Comparison of ENCODE assay signal across 9 cellular contexts in the genomic region with DNA sequence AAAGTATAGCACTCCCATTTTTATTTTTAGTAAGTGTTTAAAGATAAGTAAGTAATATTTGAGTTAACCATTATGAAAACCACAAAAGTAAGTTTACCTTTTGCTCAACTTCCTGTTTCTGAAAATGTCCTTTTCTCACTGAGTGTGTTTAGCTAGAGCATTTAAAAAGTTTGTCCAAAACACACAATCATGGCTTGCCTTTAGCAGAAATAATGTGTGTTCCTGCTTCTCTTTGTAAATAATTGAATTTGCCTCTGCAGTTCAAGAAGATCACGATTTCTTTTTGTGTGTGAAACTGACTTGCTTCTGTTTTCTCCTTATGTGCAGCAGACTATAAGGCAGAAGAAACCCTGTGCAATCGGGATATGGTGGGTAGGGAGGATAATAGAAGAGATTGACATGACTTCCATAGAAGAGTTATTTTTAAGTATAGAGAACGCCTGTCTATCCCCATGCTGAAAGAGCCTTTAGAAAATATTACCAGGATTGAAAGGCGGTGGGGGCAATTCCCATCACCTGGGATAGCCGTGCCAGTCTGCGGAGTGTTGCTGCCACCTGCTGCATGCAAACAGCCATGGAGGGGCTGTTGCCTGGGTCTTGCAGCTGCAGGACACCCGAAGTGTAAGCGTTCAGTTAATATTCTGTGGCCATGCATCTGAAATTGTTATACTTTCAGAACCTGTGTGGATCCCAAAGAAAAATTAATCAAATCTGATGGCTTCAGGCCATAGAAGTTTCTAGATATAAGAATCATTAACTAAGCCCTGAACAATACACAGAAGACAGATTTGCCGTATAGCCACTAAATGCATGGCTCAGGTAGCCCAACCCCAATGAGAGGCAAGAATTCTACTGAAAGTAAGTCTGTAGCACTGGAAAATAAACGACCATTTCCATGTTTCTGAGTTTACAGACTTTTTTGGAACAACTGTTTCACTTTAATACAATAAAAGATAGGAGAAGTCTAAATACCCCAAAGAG. TPM values are rescaled to one million over a fixed set of nuclear protein-coding genes. Genes with fewer than 3 reads are reported as not detected.
A peak's percentile ranks its signal among the peaks of the same experiment; 100 is the strongest.
DNase-seq lines count a peak whose midpoint lies in the region; ATAC-seq, FAIRE-seq and TF ChIP-seq lines count a peak whose summit lies in the region.
"Had no signal": no experiment of that assay in that cellular context is flagged by ENCODE, and none has a peak within 500 bp of the region (broad histone marks: within the 10 kb centered on the region; RNA-seq: fewer than 3 reads in every experiment).

No MANE protein-coding gene starts in this region.

- peak overlapping the region; percentile 4 for H3K27ac ChIP-seq in OCI-LY1 (ENCODE audit: low read depth, low read length, poor library complexity, severe bottlenecking)

- peak overlapping the region; percentile 55 for H3K4me2 ChIP-seq in OCI-LY1 (ENCODE audit: low read length)

- no peak overlapping the region for H2AFZ ChIP-seq in OCI-LY1 (ENCODE audit: low read length)

- no peak overlapping the region for H3K9ac ChIP-seq in OCI-LY1 (ENCODE audit: low read length)

- intact Hi-C loops in sciatic nerve (cut with DNase I): no loop called here

- H3K79me2 ChIP-seq in OCI-LY1 (ENCODE audit: insufficient read depth, low read length): no peaks in the 10 kb centered on the region

- peak; percentile 98 for TF ChIP-seq CTCF in OCI-LY1 (IDR thresholded peaks at IDR 0.05; ENCODE audit: low read length)

- no peaks in the 10 kb centered on the region for H3K9me3 ChIP-seq in OCI-LY1 (ENCODE audit: low read length)

- no peaks in the 10 kb centered on the region for H3K36me3 ChIP-seq in OCI-LY1 (ENCODE audit: insufficient read depth, low read length)

- peak overlapping the region; percentile 28 for H3K4me3 ChIP-seq in OCI-LY1 (ENCODE audit: low read depth, low read length, poor library complexity, severe bottlenecking)

- DNase-seq in COLO668 (lab: John Stamatoyannopoulos, UW; ENCODE audit: unreplicated experiment): peak; percentile 26
- peak; percentile 21 for DNase-seq in GM19239 (ENCODE audit: insufficient read length, low spot score)
- DNase-seq in activated T-helper 1 cell treated with Interleukin-2 at 50 U/mL for 16 hours (ENCODE audit: low read depth): peak; percentile 43
- peak; percentile 27 for DNase-seq in globus pallidus (ENCODE audit: low spot score)
- no peak for DNase-seq in sciatic nerve (ENCODE audit: low spot score)
- DNase-seq in MV-4-11 (lab: John Stamatoyannopoulos, UW): no peak

- ATAC-seq in HG03196 (IDR thresholded peaks at IDR 0.05; ENCODE audit: unreplicated experiment): peak; percentile 70
- peak; percentile 55 for ATAC-seq in sciatic nerve

- no peaks in the 10 kb centered on the region for H4K20me1 ChIP-seq in OCI-LY1 (ENCODE audit: insufficient read depth, low read length)

- no peaks in the 10 kb centered on the region for H3K9me2 ChIP-seq in OCI-LY1 (ENCODE audit: low read depth, low read length)

- peak; percentile 90 for FAIRE-seq in GM19239 (lab: Jason Lieb, UNC)
- FAIRE-seq: colon had no signal

- no peaks in the 10 kb centered on the region for H3K27me3 ChIP-seq in OCI-LY1 (ENCODE audit: insufficient read depth, low read length)

- no peaks in the 10 kb centered on the region for H3F3A ChIP-seq in OCI-LY1 (ENCODE audit: insufficient read depth, low read length)

- H3K4me1 ChIP-seq in OCI-LY1 (ENCODE audit: insufficient read depth, low read length, severe bottlenecking): peaks cover 66% of the 10 kb centered on the region

RNA-seq across cellular contexts. Expression of gene CD96, which starts 2.4 kb away (rescaled TPM):
- 1.7 TPM for total RNA-seq in sciatic nerve

RNA-seq across cellular contexts. Expression of gene ZBED2, which starts 55.5 kb away (rescaled TPM):
- total RNA-seq in sciatic nerve: not detected

Comparison
In these comparisons a context has a peak if more than half of its experiments do, and no peak if none do; other contexts are left out.
1. DNase-seq: peak in COLO668 (single experiment), GM19239 (single experiment), activated T-helper 1 cell treated with Interleukin-2 at 50 U/mL for 16 hours (single experiment) and globus pallidus (single experiment); none in sciatic nerve (single experiment) and MV-4-11 (single experiment).